9 cellular contexts compared by ENCODE assay signal in the genomic region with DNA sequence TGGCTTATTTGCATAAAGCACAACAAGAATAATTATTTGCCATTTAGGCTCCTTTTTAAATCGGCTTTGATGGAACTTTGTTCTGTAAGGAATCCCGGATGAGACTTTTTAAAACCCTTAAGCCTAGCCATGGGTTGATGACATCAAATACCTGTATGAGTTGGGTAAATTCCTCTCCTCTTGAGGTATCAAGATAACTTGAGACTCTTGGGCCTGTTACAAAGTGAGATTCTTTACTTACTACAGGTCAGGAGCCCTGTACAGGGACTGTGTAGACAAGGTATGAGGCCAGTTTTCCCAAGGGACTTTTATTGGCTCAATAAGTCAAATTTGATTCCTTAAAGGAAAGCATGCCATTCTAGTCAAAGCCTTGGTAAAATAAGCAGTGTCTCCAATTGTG.
"Had no signal": no experiment of that assay in that cellular context is flagged by ENCODE, and none has a peak within 500 bp of the region (broad histone marks: within the 10 kb centered on the region; RNA-seq: fewer than 3 reads in every experiment).

No MANE protein-coding gene starts in this region.

- H3K27ac ChIP-seq: GM23248 had no signal

- H3K9me3 ChIP-seq: HAP-1 had no signal

- DNase-seq: GM23248, GOT3, H7, H9, HCEC 1CT, HFFc6 had no signal

- H3K36me3 ChIP-seq: HAP-1 had no signal

- H3K4me1 ChIP-seq: HAP-1 had no signal

- H3K4me3 ChIP-seq: GM23248, GM23338, HAP-1 had no signal

- ATAC-seq: GM23338, HCT116 had no signal
